8 cellular contexts compared by ENCODE assay signal in the genomic region with DNA sequence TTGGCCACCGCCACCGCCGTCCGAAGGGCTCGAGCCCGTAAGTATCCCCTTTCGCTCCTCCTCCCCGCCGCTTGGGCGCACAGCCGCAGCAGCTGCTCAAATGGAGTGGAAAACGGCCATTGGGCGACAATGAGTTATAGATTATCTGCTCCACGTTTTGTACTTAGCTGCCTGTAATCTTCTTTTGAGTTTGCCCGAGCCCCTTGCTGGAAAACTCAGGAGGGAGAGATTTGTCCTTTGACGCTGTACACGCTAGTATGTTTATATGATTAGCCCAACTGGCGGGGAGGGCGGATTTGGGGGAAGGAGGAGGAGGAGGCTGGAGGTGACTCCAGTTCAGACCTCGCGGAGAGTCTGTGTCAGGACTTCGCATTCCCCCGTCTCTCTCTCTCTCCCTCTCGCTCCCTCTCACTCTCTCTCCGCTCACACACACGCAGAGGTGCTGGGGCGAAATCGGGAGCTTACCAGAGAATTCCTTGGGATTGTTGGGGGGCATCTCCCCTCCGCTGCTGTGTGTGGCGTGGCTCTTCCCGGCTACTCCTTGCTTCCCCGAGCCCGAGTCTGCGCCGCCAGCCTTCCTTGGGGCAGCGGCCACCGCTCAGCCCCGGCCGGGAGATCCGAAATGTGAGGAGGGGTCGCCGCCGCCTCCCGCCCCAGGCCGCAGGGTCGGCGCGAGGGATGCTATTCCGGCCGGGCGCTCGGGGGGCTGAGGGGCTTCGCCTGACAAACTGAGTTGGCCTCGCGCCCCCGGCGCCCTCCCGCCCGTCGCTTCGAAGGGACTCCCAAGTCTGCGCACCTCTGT. TPM values are rescaled to one million over a fixed set of nuclear protein-coding genes. Genes with fewer than 3 reads are reported as not detected.
DNase-seq lines count a peak whose midpoint lies in the region; ATAC-seq and TF ChIP-seq lines count a peak whose summit lies in the region.

No MANE protein-coding gene starts in this region.

- TF ChIP-seq EP300 in neural cell (conservative IDR thresholded peaks at IDR 0.05; ENCODE audit: poor library complexity, severe bottlenecking), result peak; percentile 50

- TF ChIP-seq CTCF in WTC11 (IDR thresholded peaks at IDR 0.05) (no peak), foreskin keratinocyte (conservative IDR thresholded peaks at IDR 0.05) (peak; percentile 2), neural cell (IDR thresholded peaks at IDR 0.05; ENCODE audit: poor library complexity, severe bottlenecking) (no peak)

- H3K9ac ChIP-seq in BLaER1, result no peak overlapping the region
- H3K9ac ChIP-seq in neural cell (ENCODE audit: low read length), result peak overlapping the region; percentile 93

- no peaks in the 10 kb centered on the region for H3K36me3 ChIP-seq in BLaER1
- H3K36me3 ChIP-seq in neural cell (ENCODE audit: insufficient read depth, low read length), result no peaks in the 10 kb centered on the region

- H4K20me1 ChIP-seq in BLaER1 (no peaks in the 10 kb centered on the region), neural cell (ENCODE audit: insufficient read depth) (no peaks in the 10 kb centered on the region)

- H3K4me3 Mint-ChIP-seq in WTC11, result peak overlapping the region; percentile 97

- peak overlapping the region; percentile 15 for H2AFZ ChIP-seq in neural cell (ENCODE audit: low read depth, low read length)

- H3K79me2 ChIP-seq in neural cell (replicated peaks; ENCODE audit: insufficient read depth, low read length), result peaks cover 41% of the 10 kb centered on the region

- H3F3A ChIP-seq in neural cell (ENCODE audit: insufficient read depth, low read length, poor library complexity, severe bottlenecking), result peaks cover 9% of the 10 kb centered on the region

- peaks cover 36% of the 10 kb centered on the region for H3K9me3 ChIP-seq in BLaER1
- H3K9me3 ChIP-seq in neural cell (ENCODE audit: low read length), result no peaks in the 10 kb centered on the region

- no peak overlapping the region for H3K4me2 ChIP-seq in BLaER1
- no peak overlapping the region for H3K4me2 ChIP-seq in neural cell (ENCODE audit: low read length)

- H3K27ac ChIP-seq in BLaER1 (no peak overlapping the region), foreskin keratinocyte (no peak overlapping the region), neural cell (ENCODE audit: low read length) (peak overlapping the region; percentile 85)

- no peaks in the 10 kb centered on the region for H3K36me3 Mint-ChIP-seq in WTC11

- peak; percentile 60 for ATAC-seq in WTC11
- peak; percentile 89 for ATAC-seq in foreskin keratinocyte

- H3K4me3 ChIP-seq in BLaER1 (0 out of 2 replicates have a peak overlapping the region, but pooled peaks have one; percentile 5), neural cell (ENCODE audit: low read length) (peak overlapping the region; percentile 85)

- CTCF ChIA-PET in WTC11 (lab: Charles Lee), result interaction anchor here (0.6 to 2.0 kb wide), 4 partner anchors 178 to 495 kb away, joined by 3 to 7 read pairs (median 4); no protein-coding TSS in a partner anchor

- H3K27me3 ChIP-seq in BLaER1 (no peaks in the 10 kb centered on the region), foreskin keratinocyte (peaks cover 15% of the 10 kb centered on the region), neural cell (ENCODE audit: insufficient read depth, low read depth, low read length) (no peaks in the 10 kb centered on the region)

- POLR2A ChIA-PET in WTC11 (lab: Charles Lee), result interaction anchor here (0.6 to 1.2 kb wide), 6 partner anchors 15 to 563 kb away, joined by 3 read pairs; no protein-coding TSS in a partner anchor

- H3K9me2 ChIP-seq in neural cell (ENCODE audit: insufficient read depth, low read length), result no peaks in the 10 kb centered on the region

- DNase-seq in H4 (ENCODE audit: low spot score), result peak; percentile 84
- DNase-seq in NCI-H187 (lab: John Stamatoyannopoulos, UW), result peak; percentile 55 to 63
- DNase-seq in WTC11 (ENCODE audit: low spot score), result peak; percentile 78
- DNase-seq in foreskin keratinocyte, result peak; percentile 86 to 93
- no peak for DNase-seq in GM19240 (ENCODE audit: insufficient read length, low spot score)
- DNase-seq in activated effector memory CD4-positive, alpha-beta T cell treated with Interleukin-2 at 50 U/mL for 16 hours, result no peak

- H3K4me1 ChIP-seq in BLaER1, result no peaks in the 10 kb centered on the region
- peaks cover 6% of the 10 kb centered on the region for H3K4me1 ChIP-seq in foreskin keratinocyte

- H3K9me3 Mint-ChIP-seq in WTC11, result no peaks in the 10 kb centered on the region

- H3K27me3 Mint-ChIP-seq in WTC11 (ENCODE audit: low read depth), result no peaks in the 10 kb centered on the region

- peaks cover 51% of the 10 kb centered on the region for H3K4me1 Mint-ChIP-seq in WTC11

- peak; percentile 63 for TF ChIP-seq RAD21 in neural cell (conservative IDR thresholded peaks at IDR 0.05)

- peak overlapping the region; percentile 98 for H3K27ac Mint-ChIP-seq in WTC11

TF ChIP-seq in WTC11, 78 proteins besides CTCF, POLR2A, EP300 and RAD21 (continues in another document):
- TF ChIP-seq, protein P1, sequence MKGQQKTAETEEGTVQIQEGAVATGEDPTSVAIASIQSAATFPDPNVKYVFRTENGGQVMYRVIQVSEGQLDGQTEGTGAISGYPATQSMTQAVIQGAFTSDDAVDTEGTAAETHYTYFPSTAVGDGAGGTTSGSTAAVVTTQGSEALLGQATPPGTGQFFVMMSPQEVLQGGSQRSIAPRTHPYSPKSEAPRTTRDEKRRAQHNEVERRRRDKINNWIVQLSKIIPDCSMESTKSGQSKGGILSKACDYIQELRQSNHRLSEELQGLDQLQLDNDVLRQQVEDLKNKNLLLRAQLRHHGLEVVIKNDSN (CRISPR knock-in tag; IDR thresholded peaks at IDR 0.05), result peak; percentile 56
- TF ChIP-seq CBFB (CRISPR knock-in tag; IDR thresholded peaks at IDR 0.05; ENCODE audit: low read depth) (no peak), RELA (CRISPR knock-in tag; IDR thresholded peaks at IDR 0.05; ENCODE audit: borderline replicate concordance) (no peak), ZNF423 (CRISPR knock-in tag; IDR thresholded peaks at IDR 0.05) (no peak), ELF4 (CRISPR knock-in tag; IDR thresholded peaks at IDR 0.05; ENCODE audit: low read depth) (no peak), SMAD4 (CRISPR knock-in tag; IDR thresholded peaks at IDR 0.05) (no peak)
- TF ChIP-seq, protein P2, sequence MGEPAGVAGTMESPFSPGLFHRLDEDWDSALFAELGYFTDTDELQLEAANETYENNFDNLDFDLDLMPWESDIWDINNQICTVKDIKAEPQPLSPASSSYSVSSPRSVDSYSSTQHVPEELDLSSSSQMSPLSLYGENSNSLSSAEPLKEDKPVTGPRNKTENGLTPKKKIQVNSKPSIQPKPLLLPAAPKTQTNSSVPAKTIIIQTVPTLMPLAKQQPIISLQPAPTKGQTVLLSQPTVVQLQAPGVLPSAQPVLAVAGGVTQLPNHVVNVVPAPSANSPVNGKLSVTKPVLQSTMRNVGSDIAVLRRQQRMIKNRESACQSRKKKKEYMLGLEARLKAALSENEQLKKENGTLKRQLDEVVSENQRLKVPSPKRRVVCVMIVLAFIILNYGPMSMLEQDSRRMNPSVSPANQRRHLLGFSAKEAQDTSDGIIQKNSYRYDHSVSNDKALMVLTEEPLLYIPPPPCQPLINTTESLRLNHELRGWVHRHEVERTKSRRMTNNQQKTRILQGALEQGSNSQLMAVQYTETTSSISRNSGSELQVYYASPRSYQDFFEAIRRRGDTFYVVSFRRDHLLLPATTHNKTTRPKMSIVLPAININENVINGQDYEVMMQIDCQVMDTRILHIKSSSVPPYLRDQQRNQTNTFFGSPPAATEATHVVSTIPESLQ (CRISPR knock-in tag; IDR thresholded peaks at IDR 0.05), result no peak

TF ChIP-seq in neural cell, 6 proteins besides CTCF, POLR2A, EP300 and RAD21:
- TF ChIP-seq EZH2 (IDR thresholded peaks at IDR 0.05; ENCODE audit: borderline replicate concordance, insufficient read depth, low read length, poor library complexity, severe bottlenecking), result no peak
- peak; percentile 93 for TF ChIP-seq TAF1 (IDR thresholded peaks at IDR 0.05; ENCODE audit: low read depth)
- TF ChIP-seq POLR2AphosphoS5 (IDR thresholded peaks at IDR 0.05), result peak; percentile 91
- peak; percentile 67 for TF ChIP-seq SMC3 (conservative IDR thresholded peaks at IDR 0.05; ENCODE audit: poor library complexity)
- peak; percentile 48 for TF ChIP-seq MXI1 (conservative IDR thresholded peaks at IDR 0.05; ENCODE audit: poor library complexity, severe bottlenecking)
- TF ChIP-seq, protein P3, sequence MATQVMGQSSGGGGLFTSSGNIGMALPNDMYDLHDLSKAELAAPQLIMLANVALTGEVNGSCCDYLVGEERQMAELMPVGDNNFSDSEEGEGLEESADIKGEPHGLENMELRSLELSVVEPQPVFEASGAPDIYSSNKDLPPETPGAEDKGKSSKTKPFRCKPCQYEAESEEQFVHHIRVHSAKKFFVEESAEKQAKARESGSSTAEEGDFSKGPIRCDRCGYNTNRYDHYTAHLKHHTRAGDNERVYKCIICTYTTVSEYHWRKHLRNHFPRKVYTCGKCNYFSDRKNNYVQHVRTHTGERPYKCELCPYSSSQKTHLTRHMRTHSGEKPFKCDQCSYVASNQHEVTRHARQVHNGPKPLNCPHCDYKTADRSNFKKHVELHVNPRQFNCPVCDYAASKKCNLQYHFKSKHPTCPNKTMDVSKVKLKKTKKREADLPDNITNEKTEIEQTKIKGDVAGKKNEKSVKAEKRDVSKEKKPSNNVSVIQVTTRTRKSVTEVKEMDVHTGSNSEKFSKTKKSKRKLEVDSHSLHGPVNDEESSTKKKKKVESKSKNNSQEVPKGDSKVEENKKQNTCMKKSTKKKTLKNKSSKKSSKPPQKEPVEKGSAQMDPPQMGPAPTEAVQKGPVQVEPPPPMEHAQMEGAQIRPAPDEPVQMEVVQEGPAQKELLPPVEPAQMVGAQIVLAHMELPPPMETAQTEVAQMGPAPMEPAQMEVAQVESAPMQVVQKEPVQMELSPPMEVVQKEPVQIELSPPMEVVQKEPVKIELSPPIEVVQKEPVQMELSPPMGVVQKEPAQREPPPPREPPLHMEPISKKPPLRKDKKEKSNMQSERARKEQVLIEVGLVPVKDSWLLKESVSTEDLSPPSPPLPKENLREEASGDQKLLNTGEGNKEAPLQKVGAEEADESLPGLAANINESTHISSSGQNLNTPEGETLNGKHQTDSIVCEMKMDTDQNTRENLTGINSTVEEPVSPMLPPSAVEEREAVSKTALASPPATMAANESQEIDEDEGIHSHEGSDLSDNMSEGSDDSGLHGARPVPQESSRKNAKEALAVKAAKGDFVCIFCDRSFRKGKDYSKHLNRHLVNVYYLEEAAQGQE (IDR thresholded peaks at IDR 0.05; ENCODE audit: borderline replicate concordance), result peak; percentile 97

RNA-seq across cellular contexts. Expression of gene ADGRL2, which starts 0.5 kb away (rescaled TPM):
- total RNA-seq in H4 (2014; rRNA removed; shearing (Covaris generic)), result 29.4 and 36.4 TPM in 2 replicates
- total RNA-seq in WTC11 (2021) (71.6 to 81.8 TPM (median 80.2 TPM) in 3 replicates), foreskin keratinocyte (9.8 and 15.0 TPM in 2 replicates)
- polyA plus RNA-seq in foreskin keratinocyte (2.4 and 4.8 TPM in 2 replicates), neural cell (162 and 190 TPM in 2 replicates)
- 337 and 346 TPM in 2 replicates for polyA minus RNA-seq in neural cell

Comparison
In these comparisons a context has a peak if more than half of its experiments do, and no peak if none do; other contexts are left out.
1. DNase-seq: peak in H4 (single experiment), NCI-H187 (2 of 2), WTC11 (single experiment) and foreskin keratinocyte (2 of 2); none in GM19240 (single experiment) and activated effector memory CD4-positive, alpha-beta T cell treated with Interleukin-2 at 50 U/mL for 16 hours (single experiment).